12 cellular contexts compared by ENCODE assay signal in the genomic region with DNA sequence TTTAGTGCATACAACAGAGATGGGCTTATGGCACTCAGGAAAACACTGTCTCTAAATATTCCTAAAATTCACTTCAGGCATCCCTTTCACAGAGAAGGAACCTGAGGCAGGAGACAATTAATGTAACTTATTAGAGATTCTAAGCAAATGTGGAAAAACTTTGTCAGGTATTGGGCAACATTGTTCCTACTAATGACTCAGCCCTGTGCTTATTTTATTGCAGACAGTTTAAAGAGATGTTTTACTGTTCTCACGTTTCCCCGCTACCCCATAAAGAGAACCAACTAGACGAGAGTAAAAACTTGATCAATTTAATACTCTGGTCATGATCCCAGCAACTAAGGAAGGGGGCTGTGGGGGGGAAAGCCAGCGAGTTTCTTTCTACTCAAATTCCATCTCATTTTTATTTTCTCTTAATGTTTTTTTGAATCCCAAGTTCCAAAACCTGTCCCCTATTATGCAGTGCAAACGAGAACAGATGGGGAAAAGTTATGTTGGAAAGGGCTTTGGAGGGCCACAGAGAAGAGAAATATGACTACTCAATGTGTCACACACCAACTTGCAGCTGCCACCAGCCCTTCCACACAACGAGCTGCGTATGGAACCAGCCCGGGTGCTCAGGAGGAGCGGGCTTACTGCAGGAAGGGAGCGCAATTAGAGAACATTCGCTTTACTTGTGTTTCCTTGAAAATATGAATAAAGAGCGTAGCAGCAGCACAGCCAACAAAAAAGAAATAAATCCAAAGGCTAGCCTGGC. TPM values are rescaled to one million over a fixed set of nuclear protein-coding genes. Genes with fewer than 3 reads are reported as not detected.
DNase-seq lines count a peak whose midpoint lies in the region; ATAC-seq and TF ChIP-seq lines count a peak whose summit lies in the region.
"Had no signal": no experiment of that assay in that cellular context is flagged by ENCODE, and none has a peak within 500 bp of the region (broad histone marks: within the 10 kb centered on the region; RNA-seq: fewer than 3 reads in every experiment).

No MANE protein-coding gene starts in this region.

- 0 out of 2 replicates have a peak, but pooled peaks cover 4% of the 10 kb centered on the region for H3K4me1 ChIP-seq in SJCRH30
- H3K4me1 ChIP-seq in sigmoid colon, result peaks cover 0 to 13% (median 9%) of the 10 kb centered on the region in 4 donors

- no peak for TF ChIP-seq POLR2A in sigmoid colon (IDR thresholded peaks at IDR 0.05)

- H3K9me3 ChIP-seq in SJCRH30 (replicated peaks) (no peaks in the 10 kb centered on the region), sigmoid colon (no peaks in the 10 kb centered on the region)

- peak; percentile 41 for DNase-seq in AG08396 (ENCODE audit: low spot score)
- DNase-seq in ELR (ENCODE audit: low read depth), result peak; percentile 69
- DNase-seq in SJCRH30, result peak; percentile 50 to 65
- DNase-seq in foreskin fibroblast, result peak; percentile 70 to 82
- no peak for DNase-seq in sigmoid colon
- DNase-seq in NCI-H128 (lab: John Stamatoyannopoulos, UW; ENCODE audit: unreplicated experiment), result no peak
- DNase-seq in activated CD4-positive, CD25-positive, alpha-beta regulatory T cell (lab: John Stamatoyannopoulos, UW), result no peak
- DNase-seq: amniotic stem cell, DND-41, Kasumi-1, WERI-Rb-1 had no signal

- H3K27ac ChIP-seq in SJCRH30 (no peak overlapping the region), sigmoid colon (no peak overlapping the region)
- H3K27ac ChIP-seq: WERI-Rb-1 had no signal

- no peak for TF ChIP-seq EP300 in sigmoid colon (IDR thresholded peaks at IDR 0.05)

- H3K4me3 ChIP-seq in SJCRH30, result peak overlapping the region; percentile 10
- H3K4me3 ChIP-seq in foreskin fibroblast (ENCODE audit: low read depth in 1 of 2, low read length in 2 of 2), result peak overlapping the region; percentile 19 to 45
- no peak overlapping the region for H3K4me3 ChIP-seq in sigmoid colon

- TF ChIP-seq CTCF in foreskin fibroblast (IDR thresholded peaks at IDR 0.05; ENCODE audit: low read depth, low read length) (no peak), sigmoid colon (IDR thresholded peaks at IDR 0.05) (no peak)

- H3K27me3 ChIP-seq in SJCRH30, result no peaks in the 10 kb centered on the region
- no peaks in the 10 kb centered on the region for H3K27me3 ChIP-seq in sigmoid colon

- no peaks in the 10 kb centered on the region for H3K36me3 ChIP-seq in SJCRH30
- no peaks in the 10 kb centered on the region for H3K36me3 ChIP-seq in sigmoid colon
- H3K36me3 ChIP-seq: WERI-Rb-1 had no signal

- intact Hi-C loops in sigmoid colon (cut with DNase I), result no loop called here

- ATAC-seq in GM21786 (IDR thresholded peaks at IDR 0.05; ENCODE audit: unreplicated experiment), result no peak

- WGBS in sigmoid colon, 2 donors, result 85 to 86% methylated on average over 12 of the region's 12 CpGs

RNA-seq across cellular contexts. Expression of a gene that starts 18.7 kb away (rescaled TPM):
- 13.0 and 14.0 TPM in 2 replicates for total RNA-seq in SJCRH30 (2014; rRNA removed; shearing (Covaris generic))
- 10 to 100 TPM; 20.0 to 36.0 (median 21.9) TPM for total RNA-seq in sigmoid colon
- 1 to 10 TPM; 2.3 to 9.8 (median 4.8) TPM for polyA plus RNA-seq in sigmoid colon

Comparison
In these comparisons a context has a peak if more than half of its experiments do, and no peak if none do; other contexts are left out.
1. DNase-seq: peak in AG08396 (single experiment), ELR (single experiment), SJCRH30 (2 of 2) and foreskin fibroblast (2 of 2); none in sigmoid colon (single experiment), NCI-H128 (single experiment) and activated CD4-positive, CD25-positive, alpha-beta regulatory T cell (0 of 4).
2. H3K4me3 ChIP-seq: peak in SJCRH30 (single experiment) and foreskin fibroblast (2 of 2); none in sigmoid colon (0 of 4).